In the genomic region with DNA sequence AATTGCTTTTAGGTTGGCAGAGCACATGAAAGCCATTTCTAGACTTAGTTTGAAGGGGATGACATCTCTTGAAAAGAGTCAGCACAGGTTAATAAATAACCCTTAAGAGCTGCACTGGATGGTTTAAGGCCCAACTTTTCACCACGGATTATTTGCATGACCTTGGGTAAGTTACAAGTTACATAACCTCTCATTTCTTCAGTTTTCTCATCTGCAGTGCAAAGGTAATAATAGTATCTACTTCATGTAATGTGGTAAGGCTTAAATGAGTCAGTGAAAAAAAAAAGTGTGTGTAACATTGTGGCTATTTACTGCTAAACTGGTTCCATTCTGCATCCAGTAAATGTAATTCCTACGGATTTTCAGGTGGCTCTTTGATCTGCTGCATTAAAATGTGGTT, we compare ENCODE assay signal across 1 cellular context.
A peak's percentile ranks its signal among the peaks of the same experiment; 100 is the strongest.
TF ChIP-seq lines count a peak whose summit lies in the region.

No MANE protein-coding gene starts in this region.

TF ChIP-seq in HepG2, 621 proteins besides CTCF, POLR2A, EP300 and RAD21 (continued from another document and continues in another):
- TF ChIP-seq ZSCAN31 (CRISPR knock-in tag; IDR thresholded peaks at IDR 0.05; ENCODE audit: low read depth) (no peak), SOX13 (IDR thresholded peaks at IDR 0.05) (no peak), SOX13 (CRISPR knock-in tag; conservative IDR thresholded peaks at IDR 0.05 in 1 of 2, IDR thresholded peaks at IDR 0.05 in 1 of 2) (peak in 1 of 2 experiments; percentile 49; a peak in 1 of 4 replicates), HDAC2 (CRISPR knock-in tag; IDR thresholded peaks at IDR 0.05) (peak; percentile 48; the same call in 1 of the 2 replicates), HNRNPUL1 (IDR thresholded peaks at IDR 0.05; ENCODE audit: low read depth, low read length) (peak; percentile 75; the same call in 1 of the 2 replicates), ZNF331 (CRISPR knock-in tag; IDR thresholded peaks at IDR 0.05) (peak; percentile 42; the same call in 1 of the 2 replicates), KDM6A (CRISPR knock-in tag; IDR thresholded peaks at IDR 0.05; ENCODE audit: low read depth) (peak; percentile 32; the same call in 1 of the 2 replicates), NFKBIZ (CRISPR knock-in tag; IDR thresholded peaks at IDR 0.05) (0 out of 2 replicates have a peak, but pooled peaks have one; percentile 30), FOSL2 (CRISPR knock-in tag; IDR thresholded peaks at IDR 0.05) (peak; percentile 39; the same call in 1 of the 2 replicates), CBFB (CRISPR knock-in tag; IDR thresholded peaks at IDR 0.05) (no peak), NFRKB (IDR thresholded peaks at IDR 0.05) (no peak), ELF1 (CRISPR knock-in tag; IDR thresholded peaks at IDR 0.05) (no peak), FOXA1 (IDR thresholded peaks at IDR 0.05) (no peak), FOXA1 (CRISPR knock-in tag; IDR thresholded peaks at IDR 0.05) (0 out of 2 replicates have a peak, but pooled peaks have one; percentile 15), PHF21A (CRISPR knock-in tag; IDR thresholded peaks at IDR 0.05) (0 out of 2 replicates have a peak, but pooled peaks have one; percentile 20), POLR2G (IDR thresholded peaks at IDR 0.05; ENCODE audit: low read depth, low read length) (no peak), CEBPG (CRISPR knock-in tag; IDR thresholded peaks at IDR 0.05) (peak; percentile 43), ISL2 (CRISPR knock-in tag; IDR thresholded peaks at IDR 0.05) (0 out of 2 replicates have a peak, but pooled peaks have one; percentile 50), ZNF598 (CRISPR knock-in tag; IDR thresholded peaks at IDR 0.05; ENCODE audit: borderline replicate concordance) (no peak), RARA (CRISPR knock-in tag; IDR thresholded peaks at IDR 0.05) (peak; percentile 64), HNF4A (CRISPR knock-in tag; IDR thresholded peaks at IDR 0.05) (peak; percentile 64), SMAD9 (CRISPR knock-in tag; IDR thresholded peaks at IDR 0.05) (no peak), ZFX (CRISPR knock-in tag; IDR thresholded peaks at IDR 0.05; ENCODE audit: low read depth) (0 out of 2 replicates have a peak, but pooled peaks have one; percentile 19), SSRP1 (CRISPR knock-in tag; IDR thresholded peaks at IDR 0.05) (no peak), ZNF746 (CRISPR knock-in tag; IDR thresholded peaks at IDR 0.05) (no peak), REPIN1 (CRISPR knock-in tag; IDR thresholded peaks at IDR 0.05; ENCODE audit: borderline replicate concordance, low read depth) (peak; percentile 91), SKI (IDR thresholded peaks at IDR 0.05; ENCODE audit: partially characterized antibody) (no peak), PITX1 (CRISPR knock-in tag; IDR thresholded peaks at IDR 0.05) (0 out of 2 replicates have a peak, but pooled peaks have one; percentile 25), ATF7-NPFF (CRISPR knock-in tag; IDR thresholded peaks at IDR 0.05; ENCODE audit: low read depth) (no peak), SRSF9 (IDR thresholded peaks at IDR 0.05; ENCODE audit: borderline replicate concordance, insufficient read depth, low read depth, low read length, poor library complexity, severe bottlenecking) (no peak), ZNF12 (CRISPR knock-in tag; IDR thresholded peaks at IDR 0.05) (0 out of 2 replicates have a peak, but pooled peaks have one; percentile 10), HMG20A (CRISPR knock-in tag; IDR thresholded peaks at IDR 0.05; ENCODE audit: borderline replicate concordance) (peak; percentile 86; the same call in 1 of the 2 replicates), GATAD2A (CRISPR knock-in tag; IDR thresholded peaks at IDR 0.05) (peak; percentile 89), SMYD3 (CRISPR knock-in tag; IDR thresholded peaks at IDR 0.05) (0 out of 2 replicates have a peak, but pooled peaks have one; percentile 28), FOXA3 (CRISPR knock-in tag; IDR thresholded peaks at IDR 0.05) (peak; percentile 72)
- TF ChIP-seq, protein P1, sequence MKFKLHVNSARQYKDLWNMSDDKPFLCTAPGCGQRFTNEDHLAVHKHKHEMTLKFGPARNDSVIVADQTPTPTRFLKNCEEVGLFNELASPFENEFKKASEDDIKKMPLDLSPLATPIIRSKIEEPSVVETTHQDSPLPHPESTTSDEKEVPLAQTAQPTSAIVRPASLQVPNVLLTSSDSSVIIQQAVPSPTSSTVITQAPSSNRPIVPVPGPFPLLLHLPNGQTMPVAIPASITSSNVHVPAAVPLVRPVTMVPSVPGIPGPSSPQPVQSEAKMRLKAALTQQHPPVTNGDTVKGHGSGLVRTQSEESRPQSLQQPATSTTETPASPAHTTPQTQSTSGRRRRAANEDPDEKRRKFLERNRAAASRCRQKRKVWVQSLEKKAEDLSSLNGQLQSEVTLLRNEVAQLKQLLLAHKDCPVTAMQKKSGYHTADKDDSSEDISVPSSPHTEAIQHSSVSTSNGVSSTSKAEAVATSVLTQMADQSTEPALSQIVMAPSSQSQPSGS (CRISPR knock-in tag; IDR thresholded peaks at IDR 0.05), result 0 out of 2 replicates have a peak, but pooled peaks have one; percentile 32
- TF ChIP-seq, protein P2, sequence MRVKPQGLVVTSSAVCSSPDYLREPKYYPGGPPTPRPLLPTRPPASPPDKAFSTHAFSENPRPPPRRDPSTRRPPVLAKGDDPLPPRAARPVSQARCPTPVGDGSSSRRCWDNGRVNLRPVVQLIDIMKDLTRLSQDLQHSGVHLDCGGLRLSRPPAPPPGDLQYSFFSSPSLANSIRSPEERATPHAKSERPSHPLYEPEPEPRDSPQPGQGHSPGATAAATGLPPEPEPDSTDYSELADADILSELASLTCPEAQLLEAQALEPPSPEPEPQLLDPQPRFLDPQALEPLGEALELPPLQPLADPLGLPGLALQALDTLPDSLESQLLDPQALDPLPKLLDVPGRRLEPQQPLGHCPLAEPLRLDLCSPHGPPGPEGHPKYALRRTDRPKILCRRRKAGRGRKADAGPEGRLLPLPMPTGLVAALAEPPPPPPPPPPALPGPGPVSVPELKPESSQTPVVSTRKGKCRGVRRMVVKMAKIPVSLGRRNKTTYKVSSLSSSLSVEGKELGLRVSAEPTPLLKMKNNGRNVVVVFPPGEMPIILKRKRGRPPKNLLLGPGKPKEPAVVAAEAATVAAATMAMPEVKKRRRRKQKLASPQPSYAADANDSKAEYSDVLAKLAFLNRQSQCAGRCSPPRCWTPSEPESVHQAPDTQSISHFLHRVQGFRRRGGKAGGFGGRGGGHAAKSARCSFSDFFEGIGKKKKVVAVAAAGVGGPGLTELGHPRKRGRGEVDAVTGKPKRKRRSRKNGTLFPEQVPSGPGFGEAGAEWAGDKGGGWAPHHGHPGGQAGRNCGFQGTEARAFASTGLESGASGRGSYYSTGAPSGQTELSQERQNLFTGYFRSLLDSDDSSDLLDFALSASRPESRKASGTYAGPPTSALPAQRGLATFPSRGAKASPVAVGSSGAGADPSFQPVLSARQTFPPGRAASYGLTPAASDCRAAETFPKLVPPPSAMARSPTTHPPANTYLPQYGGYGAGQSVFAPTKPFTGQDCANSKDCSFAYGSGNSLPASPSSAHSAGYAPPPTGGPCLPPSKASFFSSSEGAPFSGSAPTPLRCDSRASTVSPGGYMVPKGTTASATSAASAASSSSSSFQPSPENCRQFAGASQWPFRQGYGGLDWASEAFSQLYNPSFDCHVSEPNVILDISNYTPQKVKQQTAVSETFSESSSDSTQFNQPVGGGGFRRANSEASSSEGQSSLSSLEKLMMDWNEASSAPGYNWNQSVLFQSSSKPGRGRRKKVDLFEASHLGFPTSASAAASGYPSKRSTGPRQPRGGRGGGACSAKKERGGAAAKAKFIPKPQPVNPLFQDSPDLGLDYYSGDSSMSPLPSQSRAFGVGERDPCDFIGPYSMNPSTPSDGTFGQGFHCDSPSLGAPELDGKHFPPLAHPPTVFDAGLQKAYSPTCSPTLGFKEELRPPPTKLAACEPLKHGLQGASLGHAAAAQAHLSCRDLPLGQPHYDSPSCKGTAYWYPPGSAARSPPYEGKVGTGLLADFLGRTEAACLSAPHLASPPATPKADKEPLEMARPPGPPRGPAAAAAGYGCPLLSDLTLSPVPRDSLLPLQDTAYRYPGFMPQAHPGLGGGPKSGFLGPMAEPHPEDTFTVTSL (CRISPR knock-in tag; IDR thresholded peaks at IDR 0.05; ENCODE audit: borderline replicate concordance), result peak; percentile 80; the same call in 1 of the 2 replicates
- TF ChIP-seq, protein P3, sequence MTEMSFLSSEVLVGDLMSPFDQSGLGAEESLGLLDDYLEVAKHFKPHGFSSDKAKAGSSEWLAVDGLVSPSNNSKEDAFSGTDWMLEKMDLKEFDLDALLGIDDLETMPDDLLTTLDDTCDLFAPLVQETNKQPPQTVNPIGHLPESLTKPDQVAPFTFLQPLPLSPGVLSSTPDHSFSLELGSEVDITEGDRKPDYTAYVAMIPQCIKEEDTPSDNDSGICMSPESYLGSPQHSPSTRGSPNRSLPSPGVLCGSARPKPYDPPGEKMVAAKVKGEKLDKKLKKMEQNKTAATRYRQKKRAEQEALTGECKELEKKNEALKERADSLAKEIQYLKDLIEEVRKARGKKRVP (CRISPR knock-in tag; IDR thresholded peaks at IDR 0.05), result peak in 1 of 2 experiments; percentile 23; a peak in 1 of 4 replicates
- TF ChIP-seq, protein P4, sequence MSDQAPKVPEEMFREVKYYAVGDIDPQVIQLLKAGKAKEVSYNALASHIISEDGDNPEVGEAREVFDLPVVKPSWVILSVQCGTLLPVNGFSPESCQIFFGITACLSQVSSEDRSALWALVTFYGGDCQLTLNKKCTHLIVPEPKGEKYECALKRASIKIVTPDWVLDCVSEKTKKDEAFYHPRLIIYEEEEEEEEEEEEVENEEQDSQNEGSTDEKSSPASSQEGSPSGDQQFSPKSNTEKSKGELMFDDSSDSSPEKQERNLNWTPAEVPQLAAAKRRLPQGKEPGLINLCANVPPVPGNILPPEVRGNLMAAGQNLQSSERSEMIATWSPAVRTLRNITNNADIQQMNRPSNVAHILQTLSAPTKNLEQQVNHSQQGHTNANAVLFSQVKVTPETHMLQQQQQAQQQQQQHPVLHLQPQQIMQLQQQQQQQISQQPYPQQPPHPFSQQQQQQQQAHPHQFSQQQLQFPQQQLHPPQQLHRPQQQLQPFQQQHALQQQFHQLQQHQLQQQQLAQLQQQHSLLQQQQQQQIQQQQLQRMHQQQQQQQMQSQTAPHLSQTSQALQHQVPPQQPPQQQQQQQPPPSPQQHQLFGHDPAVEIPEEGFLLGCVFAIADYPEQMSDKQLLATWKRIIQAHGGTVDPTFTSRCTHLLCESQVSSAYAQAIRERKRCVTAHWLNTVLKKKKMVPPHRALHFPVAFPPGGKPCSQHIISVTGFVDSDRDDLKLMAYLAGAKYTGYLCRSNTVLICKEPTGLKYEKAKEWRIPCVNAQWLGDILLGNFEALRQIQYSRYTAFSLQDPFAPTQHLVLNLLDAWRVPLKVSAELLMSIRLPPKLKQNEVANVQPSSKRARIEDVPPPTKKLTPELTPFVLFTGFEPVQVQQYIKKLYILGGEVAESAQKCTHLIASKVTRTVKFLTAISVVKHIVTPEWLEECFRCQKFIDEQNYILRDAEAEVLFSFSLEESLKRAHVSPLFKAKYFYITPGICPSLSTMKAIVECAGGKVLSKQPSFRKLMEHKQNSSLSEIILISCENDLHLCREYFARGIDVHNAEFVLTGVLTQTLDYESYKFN (CRISPR knock-in tag; conservative IDR thresholded peaks at IDR 0.05), result peak; percentile 66
- TF ChIP-seq, protein P5, sequence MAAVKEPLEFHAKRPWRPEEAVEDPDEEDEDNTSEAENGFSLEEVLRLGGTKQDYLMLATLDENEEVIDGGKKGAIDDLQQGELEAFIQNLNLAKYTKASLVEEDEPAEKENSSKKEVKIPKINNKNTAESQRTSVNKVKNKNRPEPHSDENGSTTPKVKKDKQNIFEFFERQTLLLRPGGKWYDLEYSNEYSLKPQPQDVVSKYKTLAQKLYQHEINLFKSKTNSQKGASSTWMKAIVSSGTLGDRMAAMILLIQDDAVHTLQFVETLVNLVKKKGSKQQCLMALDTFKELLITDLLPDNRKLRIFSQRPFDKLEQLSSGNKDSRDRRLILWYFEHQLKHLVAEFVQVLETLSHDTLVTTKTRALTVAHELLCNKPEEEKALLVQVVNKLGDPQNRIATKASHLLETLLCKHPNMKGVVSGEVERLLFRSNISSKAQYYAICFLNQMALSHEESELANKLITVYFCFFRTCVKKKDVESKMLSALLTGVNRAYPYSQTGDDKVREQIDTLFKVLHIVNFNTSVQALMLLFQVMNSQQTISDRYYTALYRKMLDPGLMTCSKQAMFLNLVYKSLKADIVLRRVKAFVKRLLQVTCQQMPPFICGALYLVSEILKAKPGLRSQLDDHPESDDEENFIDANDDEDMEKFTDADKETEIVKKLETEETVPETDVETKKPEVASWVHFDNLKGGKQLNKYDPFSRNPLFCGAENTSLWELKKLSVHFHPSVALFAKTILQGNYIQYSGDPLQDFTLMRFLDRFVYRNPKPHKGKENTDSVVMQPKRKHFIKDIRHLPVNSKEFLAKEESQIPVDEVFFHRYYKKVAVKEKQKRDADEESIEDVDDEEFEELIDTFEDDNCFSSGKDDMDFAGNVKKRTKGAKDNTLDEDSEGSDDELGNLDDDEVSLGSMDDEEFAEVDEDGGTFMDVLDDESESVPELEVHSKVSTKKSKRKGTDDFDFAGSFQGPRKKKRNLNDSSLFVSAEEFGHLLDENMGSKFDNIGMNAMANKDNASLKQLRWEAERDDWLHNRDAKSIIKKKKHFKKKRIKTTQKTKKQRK (IDR thresholded peaks at IDR 0.05; ENCODE audit: low read length), result no peak
- TF ChIP-seq, protein P6, sequence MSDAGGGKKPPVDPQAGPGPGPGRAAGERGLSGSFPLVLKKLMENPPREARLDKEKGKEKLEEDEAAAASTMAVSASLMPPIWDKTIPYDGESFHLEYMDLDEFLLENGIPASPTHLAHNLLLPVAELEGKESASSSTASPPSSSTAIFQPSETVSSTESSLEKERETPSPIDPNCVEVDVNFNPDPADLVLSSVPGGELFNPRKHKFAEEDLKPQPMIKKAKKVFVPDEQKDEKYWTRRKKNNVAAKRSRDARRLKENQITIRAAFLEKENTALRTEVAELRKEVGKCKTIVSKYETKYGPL (CRISPR knock-in tag; IDR thresholded peaks at IDR 0.05), result peak; percentile 69; the same call in 1 of the 2 replicates
- TF ChIP-seq, protein P7, sequence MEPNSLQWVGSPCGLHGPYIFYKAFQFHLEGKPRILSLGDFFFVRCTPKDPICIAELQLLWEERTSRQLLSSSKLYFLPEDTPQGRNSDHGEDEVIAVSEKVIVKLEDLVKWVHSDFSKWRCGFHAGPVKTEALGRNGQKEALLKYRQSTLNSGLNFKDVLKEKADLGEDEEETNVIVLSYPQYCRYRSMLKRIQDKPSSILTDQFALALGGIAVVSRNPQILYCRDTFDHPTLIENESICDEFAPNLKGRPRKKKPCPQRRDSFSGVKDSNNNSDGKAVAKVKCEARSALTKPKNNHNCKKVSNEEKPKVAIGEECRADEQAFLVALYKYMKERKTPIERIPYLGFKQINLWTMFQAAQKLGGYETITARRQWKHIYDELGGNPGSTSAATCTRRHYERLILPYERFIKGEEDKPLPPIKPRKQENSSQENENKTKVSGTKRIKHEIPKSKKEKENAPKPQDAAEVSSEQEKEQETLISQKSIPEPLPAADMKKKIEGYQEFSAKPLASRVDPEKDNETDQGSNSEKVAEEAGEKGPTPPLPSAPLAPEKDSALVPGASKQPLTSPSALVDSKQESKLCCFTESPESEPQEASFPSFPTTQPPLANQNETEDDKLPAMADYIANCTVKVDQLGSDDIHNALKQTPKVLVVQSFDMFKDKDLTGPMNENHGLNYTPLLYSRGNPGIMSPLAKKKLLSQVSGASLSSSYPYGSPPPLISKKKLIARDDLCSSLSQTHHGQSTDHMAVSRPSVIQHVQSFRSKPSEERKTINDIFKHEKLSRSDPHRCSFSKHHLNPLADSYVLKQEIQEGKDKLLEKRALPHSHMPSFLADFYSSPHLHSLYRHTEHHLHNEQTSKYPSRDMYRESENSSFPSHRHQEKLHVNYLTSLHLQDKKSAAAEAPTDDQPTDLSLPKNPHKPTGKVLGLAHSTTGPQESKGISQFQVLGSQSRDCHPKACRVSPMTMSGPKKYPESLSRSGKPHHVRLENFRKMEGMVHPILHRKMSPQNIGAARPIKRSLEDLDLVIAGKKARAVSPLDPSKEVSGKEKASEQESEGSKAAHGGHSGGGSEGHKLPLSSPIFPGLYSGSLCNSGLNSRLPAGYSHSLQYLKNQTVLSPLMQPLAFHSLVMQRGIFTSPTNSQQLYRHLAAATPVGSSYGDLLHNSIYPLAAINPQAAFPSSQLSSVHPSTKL (CRISPR knock-in tag; IDR thresholded peaks at IDR 0.05), result peak; percentile 92
